Comparison of ENCODE assay signal across 17 cellular contexts in the genomic region with DNA sequence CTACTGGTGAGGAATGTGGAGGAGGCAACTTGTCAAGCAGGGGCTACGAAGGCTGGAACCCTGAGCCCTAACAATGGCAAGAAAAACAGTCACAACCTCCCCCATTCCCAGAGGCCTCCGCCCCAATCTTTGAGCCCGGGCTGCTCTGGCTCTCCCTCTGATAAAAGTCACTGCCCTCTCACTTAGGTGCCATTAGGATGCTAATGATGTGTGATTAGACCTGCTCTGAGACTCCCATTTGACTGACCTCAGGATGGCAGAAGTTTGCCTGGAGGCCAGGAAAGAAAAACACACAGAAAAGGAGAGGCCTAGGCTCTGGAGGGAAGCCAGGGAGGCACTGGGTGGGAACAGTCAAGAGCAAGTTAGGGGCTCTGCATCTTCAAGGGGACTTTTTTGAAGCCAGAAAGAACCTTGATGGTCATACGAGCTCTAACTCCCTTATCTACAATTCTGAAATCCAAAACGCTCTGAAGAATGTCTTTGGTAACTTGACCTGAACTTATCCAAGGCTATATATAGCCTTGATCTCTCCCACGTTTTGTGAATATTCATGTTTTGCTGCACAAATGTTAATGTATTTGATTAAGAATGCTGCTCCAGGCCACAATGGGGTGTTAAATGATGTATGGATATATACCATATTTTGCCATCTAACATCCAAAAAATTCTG.
"Had no signal": no experiment of that assay in that cellular context is flagged by ENCODE, and none has a peak within 500 bp of the region (broad histone marks: within the 10 kb centered on the region; RNA-seq: fewer than 3 reads in every experiment).

No MANE protein-coding gene starts in this region.

- ATAC-seq: activated CD4-positive, CD25-positive, alpha-beta regulatory T cell treated with anti-CD3 and anti-CD28 coated beads, Interleukin-2, amount 50 U/mL, for 24 hours; activated CD8-positive, alpha-beta memory T cell treated with anti-CD3 and anti-CD28 coated beads, Interleukin-2, amount 10 ng/mL, durations not matched to agents 7 days and 5 days; activated T-cell treated with anti-CD3 and anti-CD28 coated beads, Interleukin-2, amount 50 U/mL, for 4 hours; gastroesophageal sphincter; stimulated activated naive CD8-positive, alpha-beta T cell treated with anti-CD3 and anti-CD28 coated beads, Interleukin-15, Interleukin-2, amounts not matched to agents 100 U/mL and 50 U/mL, for 24 hours; upper lobe of right lung had no signal

- H3K9me3 ChIP-seq: gastroesophageal sphincter, ovary, upper lobe of right lung had no signal

- H3K9me3 Mint-ChIP-seq: activated T-cell treated with anti-CD3 and anti-CD28 coated beads, Interleukin-2, amount 50 U/mL, for 4 hours; neural crest cell had no signal

- DNase-seq: activated CD4-positive, alpha-beta T cell treated with anti-CD3 and anti-CD28 coated beads, Interleukin-2, amount 50 U/mL, for 48 hours; activated CD8-positive, alpha-beta memory T cell treated with anti-CD3 and anti-CD28 coated beads, Interleukin-2, amount 10 ng/mL, durations not matched to agents 7 days and 5 days; activated gamma-delta T cell; activated T-cell treated with anti-CD3 and anti-CD28 coated beads, Interleukin-2, amount 50 U/mL, for 4 hours; cortex of kidney; effector CD8-positive, alpha-beta T cell; kidney; ovary; stimulated activated CD4-positive, alpha-beta T cell treated with anti-CD3 and anti-CD28 coated beads, Interleukin-4, amount 100 ng/mL, for 1 hour; stimulated activated CD8-positive, alpha-beta memory T cell treated with anti-CD3 and anti-CD28 coated beads, Interleukin-4, amount 100 ng/mL, for 48 hours; stimulated activated naive CD8-positive, alpha-beta T cell treated with anti-CD3 and anti-CD28 coated beads, Interleukin-15, Interleukin-2, amounts not matched to agents 100 U/mL and 50 U/mL, for 24 hours; upper lobe of right lung had no signal

- H3K4me3 Mint-ChIP-seq: activated CD8-positive, alpha-beta memory T cell treated with anti-CD3 and anti-CD28 coated beads, Interleukin-2, amount 10 ng/mL, durations not matched to agents 7 days and 5 days; activated T-cell treated with anti-CD3 and anti-CD28 coated beads, Interleukin-2, amount 50 U/mL, for 4 hours; neural crest cell had no signal

- H3K27ac Mint-ChIP-seq: activated CD8-positive, alpha-beta memory T cell treated with anti-CD3 and anti-CD28 coated beads, Interleukin-2, amount 10 ng/mL, durations not matched to agents 7 days and 5 days had no signal

- H3K36me3 Mint-ChIP-seq: activated CD8-positive, alpha-beta memory T cell treated with anti-CD3 and anti-CD28 coated beads, Interleukin-2, amount 10 ng/mL, durations not matched to agents 7 days and 5 days had no signal

- H3K27ac ChIP-seq: epithelial cell of prostate, gastroesophageal sphincter, hepatocyte, ovary, upper lobe of right lung had no signal

- H3K27me3 ChIP-seq: hepatocyte, ovary, upper lobe of right lung had no signal

- H3K36me3 ChIP-seq: gastroesophageal sphincter, ovary, upper lobe of right lung had no signal

- H3K4me1 ChIP-seq: gastroesophageal sphincter, upper lobe of right lung had no signal

- H3K4me1 Mint-ChIP-seq: activated CD8-positive, alpha-beta memory T cell treated with anti-CD3 and anti-CD28 coated beads, Interleukin-2, amount 10 ng/mL, durations not matched to agents 7 days and 5 days had no signal

- H3K4me3 ChIP-seq: gastroesophageal sphincter, hepatocyte, ovary, upper lobe of right lung had no signal
